In genomic region chr15:79923515-79924169, GRCh38 we compare ENCODE assay signal across 8 cellular contexts. TPM values are rescaled to one million over a fixed set of nuclear protein-coding genes. Genes with fewer than 3 reads are reported as not detected.
DNase-seq lines count a peak whose midpoint lies in the region; ATAC-seq lines count a peak whose summit lies in the region.

No MANE protein-coding gene starts in this region.

- DNase-seq in COR-L47 (lab: John Stamatoyannopoulos, UW), result peak; percentile 96
- peak; percentile 95 for DNase-seq in HT1080 (ENCODE audit: low read depth)
- DNase-seq in NOMO-1 (lab: John Stamatoyannopoulos, UW; ENCODE audit: unreplicated experiment in 2 of 2), result peak; percentile 96 to 99
- DNase-seq in activated CD8-positive, alpha-beta memory T cell treated with anti-CD3 and anti-CD28 coated beads for 48 hours (ENCODE audit: low read depth in 2 of 3, low spot score in 2 of 3), result peak; percentile 96 to 99 (median 98)
- DNase-seq in effector memory CD8-positive, alpha-beta T cell, result peak; percentile 99 to 100 (median 100)
- peak; percentile 99 to 100 for DNase-seq in memory B cell (ENCODE audit: low spot score in 2 of 2)
- peak; percentile 94 for DNase-seq in stimulated activated CD8-positive, alpha-beta memory T cell treated with anti-CD3 and anti-CD28 coated beads, Interleukin-12 subunit alpha, Interleukin-12 subunit beta, amount 100 ng/mL, for 1 hour (ENCODE audit: low read depth)

- ATAC-seq in GM21367 (IDR thresholded peaks at IDR 0.05; ENCODE audit: unreplicated experiment) (peak; percentile 94), memory B cell (ENCODE audit: low read depth) (peak; percentile 89)
- peak; percentile 89 for ATAC-seq in effector memory CD8-positive, alpha-beta T cell (replicated peaks)

- H3K36me3 Mint-ChIP-seq in effector memory CD8-positive, alpha-beta T cell (ENCODE audit: insufficient read depth), result peaks cover 20% of the 10 kb centered on the region
- H3K36me3 Mint-ChIP-seq in memory B cell, result peaks cover 20% of the 10 kb centered on the region

- H3K27me3 Mint-ChIP-seq in effector memory CD8-positive, alpha-beta T cell, result no peaks in the 10 kb centered on the region
- H3K27me3 Mint-ChIP-seq in memory B cell, result no peaks in the 10 kb centered on the region

- peaks cover 0 to 8% of the 10 kb centered on the region in 2 donors for H3K9me3 Mint-ChIP-seq in effector memory CD8-positive, alpha-beta T cell
- peaks cover 6% of the 10 kb centered on the region for H3K9me3 Mint-ChIP-seq in memory B cell

- H3K4me1 Mint-ChIP-seq in effector memory CD8-positive, alpha-beta T cell (ENCODE audit: low read depth in 2 of 2), result peaks cover 16 to 21% of the 10 kb centered on the region in 2 donors
- H3K4me1 Mint-ChIP-seq in memory B cell, result peaks cover 16% of the 10 kb centered on the region

- H3K27ac Mint-ChIP-seq in effector memory CD8-positive, alpha-beta T cell, result peak overlapping the region; percentile 97 to 99
- peak overlapping the region; percentile 89 for H3K27ac Mint-ChIP-seq in memory B cell

- peak overlapping the region; percentile 96 to 97 for H3K4me3 Mint-ChIP-seq in effector memory CD8-positive, alpha-beta T cell
- peak overlapping the region; percentile 92 for H3K4me3 Mint-ChIP-seq in memory B cell

RNA-seq across cellular contexts. Expression of gene MTHFS, which starts 26.8 kb away (rescaled TPM):
- 29.6 and 41.8 TPM in 2 replicates for total RNA-seq in HT1080 (2014; rRNA removed; shearing (Covaris generic))
- polyA plus RNA-seq in HT1080 (2015; cell fraction: cytosol; rRNA removed), result 40.6 and 42.0 TPM in 2 replicates
- polyA plus RNA-seq in HT1080 (2015; cell fraction: nucleus; rRNA removed), result 13.6 and 16.6 TPM in 2 replicates

RNA-seq across cellular contexts. Expression of gene BCL2A1, which starts 47.4 kb away (rescaled TPM):
- total RNA-seq in HT1080 (2014; rRNA removed; shearing (Covaris generic)), result 6.7 and 7.9 TPM in 2 replicates
- 17.7 and 18.5 TPM in 2 replicates for polyA plus RNA-seq in HT1080 (2015; cell fraction: cytosol; rRNA removed)
- polyA plus RNA-seq in HT1080 (2015; cell fraction: nucleus; rRNA removed), result 11.0 and 13.3 TPM in 2 replicates

Comparison
In these comparisons a context has a peak if more than half of its experiments do, and no peak if none do; other contexts are left out.
1. Peak in every context shown above with its lines: DNase-seq and ATAC-seq.